In the genomic region with DNA sequence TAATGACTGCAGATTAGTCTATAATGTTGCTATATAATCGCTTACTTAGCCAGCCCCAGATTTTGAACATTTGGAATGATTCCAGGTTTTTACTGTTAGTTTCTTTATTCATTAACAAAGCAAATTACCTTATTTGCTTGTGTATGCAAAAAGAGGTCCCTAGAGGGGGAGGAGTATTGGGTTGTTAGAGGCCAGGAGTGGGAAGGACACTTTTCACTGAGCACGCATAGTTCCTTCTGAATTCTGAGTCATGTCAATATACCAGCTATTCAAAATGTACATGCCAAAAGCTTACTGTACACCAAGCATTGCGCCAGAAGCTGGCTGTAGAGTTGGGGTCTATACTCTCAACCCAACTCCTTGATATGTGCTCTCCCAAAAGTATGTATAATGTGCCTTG, we compare ENCODE assay signal across 1 cellular context.
TF ChIP-seq lines count a peak whose summit lies in the region.

No MANE protein-coding gene starts in this region.

TF ChIP-seq in GM23338, 12 proteins besides CTCF, POLR2A, EP300 and RAD21:
- no peak for TF ChIP-seq ZNF462 (CRISPR knock-in tag; IDR thresholded peaks at IDR 0.05)
- no peak for TF ChIP-seq JUNB (IDR thresholded peaks at IDR 0.05; ENCODE audit: unreplicated experiment)
- TF ChIP-seq POLR2AphosphoS5 (IDR thresholded peaks at IDR 0.05; ENCODE audit: low read depth): no peak
- no peak for TF ChIP-seq ETS1 (IDR thresholded peaks at IDR 0.05)
- TF ChIP-seq EZH2 (IDR thresholded peaks at IDR 0.05; ENCODE audit: low read depth, unreplicated experiment): no peak
- TF ChIP-seq ZNF114 (CRISPR knock-in tag; IDR thresholded peaks at IDR 0.05): no peak
- TF ChIP-seq STAT1 (IDR thresholded peaks at IDR 0.05; ENCODE audit: unreplicated experiment): no peak
- no peak for TF ChIP-seq NANOG (IDR thresholded peaks at IDR 0.05; ENCODE audit: borderline replicate concordance)
- no peak for TF ChIP-seq CREB1 (CRISPR knock-in tag; IDR thresholded peaks at IDR 0.05; ENCODE audit: low read depth)
- no peak for TF ChIP-seq REST (IDR thresholded peaks at IDR 0.05; ENCODE audit: unreplicated experiment)
- TF ChIP-seq ZNF331 (CRISPR knock-in tag; IDR thresholded peaks at IDR 0.05; ENCODE audit: low read depth): no peak
- TF ChIP-seq EZH2phosphoT487 (IDR thresholded peaks at IDR 0.05; ENCODE audit: unreplicated experiment): no peak
